2 cellular contexts compared by ENCODE assay signal in genomic region chr12:66380769-66381168, GRCh38.
TF ChIP-seq lines count a peak whose summit lies in the region.

No MANE protein-coding gene starts in this region.

TF ChIP-seq in HepG2, 621 proteins besides CTCF, POLR2A, EP300 and RAD21 (continued from another document):
- no peak for TF ChIP-seq AHDC1 (CRISPR knock-in tag; IDR thresholded peaks at IDR 0.05; ENCODE audit: borderline replicate concordance)
- TF ChIP-seq ZNF33B (CRISPR knock-in tag; IDR thresholded peaks at IDR 0.05) = no peak
- peak; percentile 31; the same call in 1 of the 2 replicates for TF ChIP-seq CEBPB (IDR thresholded peaks at IDR 0.05; ENCODE audit: borderline replicate concordance, low read depth, low read length)

TF ChIP-seq in H1, 55 proteins besides CTCF, POLR2A, EP300 and RAD21 (continued from another document):
- TF ChIP-seq MAX (IDR thresholded peaks at IDR 0.05) (no peak), FOSL1 (IDR thresholded peaks at IDR 0.05; ENCODE audit: insufficient read depth, low read depth, low read length) (no peak)
TF ChIP-seq in H1: peak in this region for 1.
